2 cellular contexts compared by ENCODE assay signal in genomic region chr20:23406880-23407279, GRCh38.
TF ChIP-seq lines count a peak whose summit lies in the region.

No MANE protein-coding gene starts in this region.

TF ChIP-seq in HepG2, 621 proteins besides CTCF, POLR2A, EP300 and RAD21 (continues in another document):
- TF ChIP-seq TSC22D2 (CRISPR knock-in tag; IDR thresholded peaks at IDR 0.05; ENCODE audit: borderline replicate concordance) (no peak), MXD1 (CRISPR knock-in tag; IDR thresholded peaks at IDR 0.05) (no peak), RARA (CRISPR knock-in tag; IDR thresholded peaks at IDR 0.05) (0 out of 2 replicates have a peak, but pooled peaks have one; percentile 16), ZNF318 (CRISPR knock-in tag; IDR thresholded peaks at IDR 0.05) (no peak), MTA1 (CRISPR knock-in tag; IDR thresholded peaks at IDR 0.05; ENCODE audit: borderline replicate concordance) (no peak), ZNF136 (CRISPR knock-in tag; IDR thresholded peaks at IDR 0.05; ENCODE audit: low read depth) (no peak), FOXK2 (IDR thresholded peaks at IDR 0.05) (no peak), BCL6 (CRISPR knock-in tag; IDR thresholded peaks at IDR 0.05) (0 out of 2 replicates have a peak, but pooled peaks have one; percentile 11), SUZ12 (IDR thresholded peaks at IDR 0.05; ENCODE audit: low read depth, low read length) (no peak), ZNF749 (CRISPR knock-in tag; IDR thresholded peaks at IDR 0.05; ENCODE audit: borderline replicate concordance) (no peak), ZNF660 (CRISPR knock-in tag; IDR thresholded peaks at IDR 0.05; ENCODE audit: borderline replicate concordance, low read depth) (no peak), HES4 (CRISPR knock-in tag; IDR thresholded peaks at IDR 0.05; ENCODE audit: borderline replicate concordance) (no peak)
- TF ChIP-seq, protein P1, sequence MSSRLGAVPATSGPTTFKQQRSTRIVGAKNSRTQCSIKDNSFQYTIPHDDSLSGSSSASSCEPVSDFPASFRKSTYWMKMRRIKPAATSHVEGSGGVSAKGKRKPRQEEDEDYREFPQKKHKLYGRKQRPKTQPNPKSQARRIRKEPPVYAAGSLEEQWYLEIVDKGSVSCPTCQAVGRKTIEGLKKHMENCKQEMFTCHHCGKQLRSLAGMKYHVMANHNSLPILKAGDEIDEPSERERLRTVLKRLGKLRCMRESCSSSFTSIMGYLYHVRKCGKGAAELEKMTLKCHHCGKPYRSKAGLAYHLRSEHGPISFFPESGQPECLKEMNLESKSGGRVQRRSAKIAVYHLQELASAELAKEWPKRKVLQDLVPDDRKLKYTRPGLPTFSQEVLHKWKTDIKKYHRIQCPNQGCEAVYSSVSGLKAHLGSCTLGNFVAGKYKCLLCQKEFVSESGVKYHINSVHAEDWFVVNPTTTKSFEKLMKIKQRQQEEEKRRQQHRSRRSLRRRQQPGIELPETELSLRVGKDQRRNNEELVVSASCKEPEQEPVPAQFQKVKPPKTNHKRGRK (CRISPR knock-in tag; IDR thresholded peaks at IDR 0.05): no peak
- TF ChIP-seq, protein P2, sequence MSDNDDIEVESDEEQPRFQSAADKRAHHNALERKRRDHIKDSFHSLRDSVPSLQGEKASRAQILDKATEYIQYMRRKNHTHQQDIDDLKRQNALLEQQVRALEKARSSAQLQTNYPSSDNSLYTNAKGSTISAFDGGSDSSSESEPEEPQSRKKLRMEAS (IDR thresholded peaks at IDR 0.05): no peak

TF ChIP-seq in GM12891, 5 proteins besides CTCF, POLR2A, EP300 and RAD21:
- TF ChIP-seq POLR2AphosphoS5 (IDR thresholded peaks at IDR 0.05; ENCODE audit: low read depth, low read length): no peak
TF ChIP-seq in GM12891: peak in this region for 0.
